ENCODE assay signal across 10 cellular contexts in the genomic region with DNA sequence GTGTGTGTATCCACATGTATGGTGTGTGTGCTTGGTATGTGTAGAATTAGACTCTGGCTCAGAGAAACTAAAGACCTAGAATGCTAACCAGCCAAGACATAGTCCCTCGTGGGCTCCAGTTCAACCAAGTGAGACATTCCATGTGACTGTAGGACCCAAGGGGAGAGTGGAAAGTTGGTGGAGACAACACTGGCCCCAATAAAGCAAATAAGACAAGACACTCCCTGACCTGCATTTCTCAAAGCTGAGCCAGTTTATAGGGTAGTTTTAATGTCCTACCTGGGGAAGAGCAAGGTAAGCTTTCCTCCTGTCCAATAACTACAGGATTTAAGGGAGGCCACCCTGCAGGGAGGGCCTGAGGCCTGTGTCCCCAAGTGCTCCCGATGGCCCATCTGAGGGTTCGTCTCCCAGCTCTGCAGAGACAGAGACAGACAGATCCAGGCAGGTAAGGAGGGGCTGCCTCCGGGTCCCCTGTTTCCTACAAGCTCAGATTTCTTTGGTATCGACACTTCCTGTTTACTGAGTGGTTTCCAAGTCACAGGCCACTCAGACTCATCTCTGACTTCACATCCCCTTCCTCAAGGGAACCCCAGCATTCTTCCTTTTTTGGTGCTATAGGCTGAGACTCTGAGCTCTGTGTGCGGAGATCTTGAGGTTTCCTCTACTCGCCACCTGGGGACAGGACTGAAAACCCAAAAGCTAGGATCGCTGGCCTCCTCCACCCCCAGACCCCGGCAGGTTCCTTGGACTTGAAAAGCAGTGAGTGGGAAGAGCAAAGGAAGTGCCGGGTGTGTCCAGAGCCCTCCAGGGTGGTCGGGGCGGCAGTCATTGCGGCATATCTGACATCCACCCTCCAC. TPM values are rescaled to one million over a fixed set of nuclear protein-coding genes. Genes with fewer than 3 reads are reported as not detected.
DNase-seq lines count a peak whose midpoint lies in the region; ATAC-seq, FAIRE-seq and TF ChIP-seq lines count a peak whose summit lies in the region.
"Had no signal": no experiment of that assay in that cellular context is flagged by ENCODE, and none has a peak within 500 bp of the region (broad histone marks: within the 10 kb centered on the region; RNA-seq: fewer than 3 reads in every experiment).

No MANE protein-coding gene starts in this region.

- H3K4me3 Mint-ChIP-seq in neural crest cell, result peak overlapping the region; percentile 57

- H3K27me3 Mint-ChIP-seq in neural crest cell (ENCODE audit: low read depth), result no peaks in the 10 kb centered on the region

- DNase-seq in SIG-M5 treated with dmso at 0.1 percent for 504 hours (lab: John Stamatoyannopoulos, UW; ENCODE audit: unreplicated experiment) (peak; percentile 96), dermis blood vessel endothelial cell (peak; percentile 91), neural crest cell (ENCODE audit: low read depth, low spot score) (no peak), frontal cortex (ENCODE audit: low spot score in 2 of 2) (no peak), GM03348 (ENCODE audit: low spot score) (no peak), HCEC 1CT (no peak)
- DNase-seq: psoas muscle had no signal

- peaks cover 24% of the 10 kb centered on the region for H3K4me1 Mint-ChIP-seq in neural crest cell

- ATAC-seq in GM18873 (IDR thresholded peaks at IDR 0.05; ENCODE audit: low FRiP score, unreplicated experiment), result peak; percentile 38
- peak; percentile 50 for ATAC-seq in HG02938 (IDR thresholded peaks at IDR 0.05; ENCODE audit: unreplicated experiment)

- no peak for TF ChIP-seq CTCF in neural crest cell (conservative IDR thresholded peaks at IDR 0.05)

- FAIRE-seq in frontal cortex (lab: Jason Lieb, UNC), result no peak
- FAIRE-seq: TTC549 had no signal

- H3K36me3 Mint-ChIP-seq in neural crest cell (ENCODE audit: low read depth), result peaks cover 5% of the 10 kb centered on the region

- no peaks in the 10 kb centered on the region for H3K9me3 Mint-ChIP-seq in neural crest cell

- H3K27ac Mint-ChIP-seq in neural crest cell (ENCODE audit: unreplicated experiment), result peak overlapping the region; percentile 95

RNA-seq across cellular contexts. Expression of gene RASSF2, which starts 9.3 kb away (rescaled TPM):
- total RNA-seq in dermis blood vessel endothelial cell, result 120 and 171 TPM in 2 replicates
- 30.7 and 31.7 TPM in 2 replicates for total RNA-seq in neural crest cell
- 274 TPM for total RNA-seq in frontal cortex

Comparison
In these comparisons a context has a peak if more than half of its experiments do, and no peak if none do; other contexts are left out.
1. DNase-seq: peak in SIG-M5 treated with dmso at 0.1 percent for 504 hours (single experiment) and dermis blood vessel endothelial cell (single experiment); none in neural crest cell (single experiment), frontal cortex (0 of 2), GM03348 (single experiment) and HCEC 1CT (single experiment).